ENCODE assay signal across 8 cellular contexts in the genomic region with DNA sequence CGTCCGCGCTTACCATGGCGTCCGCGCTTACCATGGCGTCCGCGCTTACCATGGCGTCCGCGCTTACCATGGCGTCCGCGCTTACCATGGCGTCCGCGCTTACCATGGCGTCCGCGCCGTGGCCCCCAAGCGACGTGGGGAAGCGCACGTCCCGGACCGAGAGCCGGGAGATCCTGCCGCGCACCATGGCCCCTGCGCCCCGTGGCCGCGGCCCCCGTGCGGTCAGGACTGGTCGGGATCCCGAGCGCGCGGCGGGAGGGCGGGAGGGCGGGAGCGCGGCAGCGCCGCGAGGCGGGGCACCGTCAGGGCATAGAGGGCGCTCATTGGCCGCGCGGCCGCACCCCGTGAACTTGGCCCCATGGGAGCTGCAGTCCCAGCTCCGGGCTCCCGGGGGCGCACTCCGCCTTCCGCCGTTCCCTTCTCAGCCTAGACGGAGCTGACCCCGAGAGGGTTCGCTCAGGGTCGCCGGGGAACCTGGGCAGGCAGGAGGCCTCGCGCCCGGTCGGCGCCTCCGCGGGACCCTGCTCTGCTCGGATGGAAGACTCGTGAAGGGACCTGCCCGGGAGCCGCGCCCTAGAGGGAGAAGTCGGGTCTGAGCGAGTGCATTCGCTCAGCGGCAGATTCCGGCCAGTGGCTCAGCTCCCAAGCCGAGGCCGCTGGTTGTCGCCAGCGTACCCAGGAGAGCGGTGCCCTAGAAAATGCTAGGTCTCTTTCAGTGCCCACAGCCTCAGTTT. TPM values are rescaled to one million over a fixed set of nuclear protein-coding genes. Genes with fewer than 3 reads are reported as not detected.
DNase-seq lines count a peak whose midpoint lies in the region; ATAC-seq and TF ChIP-seq lines count a peak whose summit lies in the region.

A gene with protein sequence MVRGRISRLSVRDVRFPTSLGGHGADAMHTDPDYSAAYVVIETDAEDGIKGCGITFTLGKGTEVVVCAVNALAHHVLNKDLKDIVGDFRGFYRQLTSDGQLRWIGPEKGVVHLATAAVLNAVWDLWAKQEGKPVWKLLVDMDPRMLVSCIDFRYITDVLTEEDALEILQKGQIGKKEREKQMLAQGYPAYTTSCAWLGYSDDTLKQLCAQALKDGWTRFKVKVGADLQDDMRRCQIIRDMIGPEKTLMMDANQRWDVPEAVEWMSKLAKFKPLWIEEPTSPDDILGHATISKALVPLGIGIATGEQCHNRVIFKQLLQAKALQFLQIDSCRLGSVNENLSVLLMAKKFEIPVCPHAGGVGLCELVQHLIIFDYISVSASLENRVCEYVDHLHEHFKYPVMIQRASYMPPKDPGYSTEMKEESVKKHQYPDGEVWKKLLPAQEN (minus strand): TSS at position 230 of the 734 bp plus-strand sequence. CDS start 43 bp downstream, at position 187.

- peak; percentile 87 for TF ChIP-seq CTCF in coronary artery (IDR thresholded peaks at IDR 0.05)

- ATAC-seq in HG02884 (IDR thresholded peaks at IDR 0.05; ENCODE audit: unreplicated experiment) (peak; percentile 85), left colon (peak; percentile 92)

- DNase-seq in NCI-H82 (lab: John Stamatoyannopoulos, UW) (peak; percentile 61), NCI-H82 treated with DMSO at 0.1 percent for 48 hours (lab: John Stamatoyannopoulos, UW; ENCODE audit: unreplicated experiment) (no peak), NCI-H2171 treated with DMSO at 0.1 percent for 48 hours (lab: John Stamatoyannopoulos, UW) (peak; percentile 75), coronary artery (ENCODE audit: low spot score) (peak; percentile 89), left colon (peak; percentile 84 to 91)
- DNase-seq in activated CD4-positive, alpha-beta T cell treated with anti-CD3 and anti-CD28 coated beads for 48 hours: peak; percentile 94
- peak; percentile 91 for DNase-seq in stimulated activated CD4-positive, alpha-beta T cell treated with anti-CD3 and anti-CD28 coated beads, Interleukin-1b, Interleukin-23, amount 100 ng/mL, for 48 hours

- H3K27ac ChIP-seq in coronary artery: peak within 1 kb of the TSS; percentile 75 to 85

- H3K4me3 ChIP-seq in coronary artery: peak within 1 kb of the TSS; percentile 84

- intact Hi-C loops in left colon (cut with DNase I, micrococcal nuclease): no loop called here

RNA-seq across cellular contexts. Expression of the gene that starts here (rescaled TPM):
- 10 to 100 TPM; 66.3 to 92.0 TPM for total RNA-seq in left colon
